Comparison of ENCODE assay signal across 8 cellular contexts in the genomic region with DNA sequence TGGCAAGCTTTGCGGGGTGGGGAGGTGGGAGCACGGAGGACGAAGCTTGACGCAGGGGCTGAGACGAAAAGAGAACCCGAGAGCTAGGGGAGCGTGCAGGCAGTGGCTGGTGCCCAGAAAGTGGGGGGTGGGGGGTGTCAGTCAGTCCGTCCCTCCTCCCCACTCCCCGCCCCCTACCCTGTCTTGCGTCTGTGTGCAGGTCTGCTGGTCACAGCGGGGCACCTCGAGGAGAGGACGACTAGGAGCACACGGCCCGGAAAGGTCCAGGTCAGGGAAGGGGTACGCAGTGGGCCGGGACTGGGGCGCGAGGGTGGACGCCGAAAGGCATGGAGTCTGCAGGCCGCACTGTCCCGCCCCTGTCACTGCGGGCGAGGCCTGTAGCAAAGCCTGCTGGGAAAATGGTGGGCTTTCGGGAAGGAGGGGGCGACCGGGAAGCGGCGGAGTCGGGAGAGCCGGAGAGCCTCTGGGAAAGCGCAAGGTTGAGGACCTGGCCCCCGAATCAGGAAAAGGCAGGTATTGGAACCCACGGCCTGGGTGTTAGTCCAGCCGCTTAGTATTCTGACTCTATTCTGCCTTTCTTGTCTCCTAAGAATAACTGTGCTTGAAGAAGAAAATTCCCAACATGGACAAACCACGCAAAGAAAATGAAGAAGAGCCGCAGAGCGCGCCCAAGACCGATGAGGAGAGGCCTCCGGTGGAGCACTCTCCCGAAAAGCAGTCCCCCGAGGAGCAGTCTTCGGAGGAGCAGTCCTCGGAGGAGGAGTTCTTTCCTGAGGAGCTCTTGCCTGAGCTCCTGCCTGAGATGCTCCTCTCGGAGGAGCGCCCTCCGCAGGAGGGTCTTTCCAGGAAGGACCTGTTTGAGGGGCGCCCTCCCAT. TPM values are rescaled to one million over a fixed set of nuclear protein-coding genes. Genes with fewer than 3 reads are reported as not detected.
A peak's percentile ranks its signal among the peaks of the same experiment; 100 is the strongest.
DNase-seq lines count a peak whose midpoint lies in the region; ATAC-seq and TF ChIP-seq lines count a peak whose summit lies in the region.

No MANE protein-coding gene starts in this region.

- no peaks in the 10 kb centered on the region for H4K20me1 ChIP-seq in IMR-90 (ENCODE audit: insufficient read depth, low read length)

- H3K4me1 ChIP-seq in IMR-90 (ENCODE audit: control insufficient read depth, insufficient read depth, low read length) (no peaks in the 10 kb centered on the region), prostate gland (replicated peaks) (no peaks in the 10 kb centered on the region)

- H3K27me3 ChIP-seq in BJ (ENCODE audit: control insufficient read depth, insufficient read depth, low read length) (no peaks in the 10 kb centered on the region), IMR-90 (ENCODE audit: control insufficient read depth, insufficient read depth, low read length) (no peaks in the 10 kb centered on the region), prostate gland (replicated peaks; ENCODE audit: insufficient read depth) (no peaks in the 10 kb centered on the region)

- peaks cover 3% of the 10 kb centered on the region; the same call in 1 of the 2 replicates for H3K9me1 ChIP-seq in IMR-90 (ENCODE audit: insufficient read depth, low read length)

- H3K9me3 ChIP-seq in IMR-90 (ENCODE audit: control insufficient read depth, insufficient read depth, low read length) (no peaks in the 10 kb centered on the region), prostate gland (no peaks in the 10 kb centered on the region)

- peak overlapping the region; percentile 92 for H2AFZ ChIP-seq in IMR-90 (replicated peaks; ENCODE audit: low read length, poor library complexity)

- H3K79me1 ChIP-seq in IMR-90 (ENCODE audit: low read depth in 1 of 2, low read length in 2 of 2): peaks cover 0 to 9% of the 10 kb centered on the region in 2 experiments; a peak in 1 of 4 replicates

- H2AK5ac ChIP-seq in IMR-90 (ENCODE audit: low read depth, low read length): peak overlapping the region; percentile 86; the same call in 1 of the 2 replicates

- H4K8ac ChIP-seq in IMR-90 (ENCODE audit: low read depth in 2 of 2, low read length in 2 of 2): peak overlapping the region; percentile 86 to 91

- peak overlapping the region; percentile 68 for H2BK120ac ChIP-seq in IMR-90 (ENCODE audit: low read depth, low read length)

- H3K23ac ChIP-seq in IMR-90 (ENCODE audit: low read depth, low read length): peak overlapping the region; percentile 85; the same call in 1 of the 2 replicates

- peak; percentile 46 for ATAC-seq in GM19351 (IDR thresholded peaks at IDR 0.05; ENCODE audit: unreplicated experiment)
- ATAC-seq in IMR-90 (ENCODE audit: low read depth): peak; percentile 87

- intact Hi-C loops in IMR-90 (cut with micrococcal nuclease) (loop anchor here (2.0 to 10.0 kb wide), 4 partner anchors 48 to 92 kb away; a partner anchor contains a TSS), prostate gland (cut with DNase I) (loop anchor here (2.0 to 5.0 kb wide), 2 partner anchors 58 to 95 kb away; a partner anchor contains a TSS)

- peak overlapping the region; percentile 60 for H4K5ac ChIP-seq in IMR-90 (ENCODE audit: low read depth, low read length)

- peak overlapping the region; percentile 77 for H2AK9ac ChIP-seq in IMR-90 (replicated peaks; ENCODE audit: low read depth, low read length, poor library complexity)

- no peak for DNase-seq in BJ (ENCODE audit: low read depth)
- peak; percentile 67 for DNase-seq in IMR-90
- peak; percentile 60 for DNase-seq in RPMI7951 (ENCODE audit: low read depth)
- DNase-seq in astrocyte of the hippocampus (ENCODE audit: low read depth, low spot score): peak; percentile 78
- peak; percentile 54 to 72 for DNase-seq in hippocampal formation (lab: John Stamatoyannopoulos, UW)
- peak; percentile 57 for DNase-seq in prostate gland (ENCODE audit: low spot score)
- no peak for DNase-seq in NCI-H774 (lab: John Stamatoyannopoulos, UW)

- CTCF ChIA-PET in BJ (lab: Yijun Ruan, JAX): interaction anchor here (1.0 to 1.7 kb wide), 7 partner anchors 9 to 95 kb away, joined by 3 to 6 read pairs (median 3); no protein-coding TSS in a partner anchor
- CTCF ChIA-PET in IMR-90 (lab: Yijun Ruan, JAX): interaction anchor here (0.7 to 1.5 kb wide), 6 partner anchors 9 to 41 kb away, joined by 3 to 6 read pairs (median 5); no protein-coding TSS in a partner anchor

- no TSS peak for BruUV-seq in IMR-90 (replicated peaks; lab: Mats Ljungman, UMichigan)

- H2BK15ac ChIP-seq in IMR-90 (ENCODE audit: low read depth, low read length): no peak overlapping the region

- H3K4me3 ChIP-seq in BJ (ENCODE audit: low read depth, low read length) (peak overlapping the region; percentile 54), IMR-90 (ENCODE audit: insufficient read depth, low read depth, low read length) (peak overlapping the region; percentile 81), prostate gland (peak overlapping the region; percentile 48 to 52)

- H4K91ac ChIP-seq in IMR-90 (ENCODE audit: insufficient read depth, low read depth, low read length): peak overlapping the region; percentile 86

- H3K36me3 ChIP-seq in BJ (ENCODE audit: control insufficient read depth, insufficient read depth, low read length) (no peaks in the 10 kb centered on the region), IMR-90 (ENCODE audit: control insufficient read depth, insufficient read depth, low read length) (no peaks in the 10 kb centered on the region), prostate gland (no peaks in the 10 kb centered on the region)

- peak overlapping the region; percentile 84 for H3K4me2 ChIP-seq in IMR-90 (ENCODE audit: low read depth, low read length)

- 17% methylated on average over 9 of the region's 50 CpGs; no CpG with 5 or more reads in 1 of the 2 experiments for WGBS in IMR-90 (ENCODE audit: extremely low coverage in 2 of 2, insufficient read length in 1 of 2), 2 experiments
- under 1% methylated on average over 40 of the region's 50 CpGs for WGBS in prostate gland

- H3K18ac ChIP-seq in IMR-90 (ENCODE audit: low read depth, low read length): peak overlapping the region; percentile 79

- peak overlapping the region; percentile 86 for H3K14ac ChIP-seq in IMR-90 (replicated peaks; ENCODE audit: low read depth, low read length)

- dilution Hi-C loops in IMR-90 (cut with HindIII; ENCODE audit: low sequenced_read_pairs, unreplicated experiment): no loop called here

- peak overlapping the region; percentile 89 for H3K9ac ChIP-seq in IMR-90 (ENCODE audit: low read depth, low read length)

- in situ Hi-C loops in IMR-90 (cut with MboI; ENCODE audit: low sequenced_read_pairs): no loop called here

- H3K27ac ChIP-seq in IMR-90 (ENCODE audit: insufficient read depth, low read length) (peak overlapping the region; percentile 98), prostate gland (peak overlapping the region; percentile 94 to 95)

- TF ChIP-seq POLR2A in IMR-90 (IDR thresholded peaks at IDR 0.05; ENCODE audit: low read depth, low read length) (no peak), prostate gland (IDR thresholded peaks at IDR 0.05) (peak; percentile 45)

- no peak overlapping the region for H2BK20ac ChIP-seq in IMR-90 (ENCODE audit: low read depth, low read length)

- peak overlapping the region; percentile 84 for H3K56ac ChIP-seq in IMR-90 (ENCODE audit: extremely low read depth, insufficient read depth, low read length)

- peak overlapping the region; percentile 92 for H2BK5ac ChIP-seq in IMR-90 (ENCODE audit: low read depth, low read length, poor library complexity, severe bottlenecking)

- TF ChIP-seq RAD21 in IMR-90 (IDR thresholded peaks at IDR 0.05; ENCODE audit: low read length): peak; percentile 34; the same call in 1 of the 2 replicates

- H3K4ac ChIP-seq in IMR-90 (ENCODE audit: low read depth, low read length): peak overlapping the region; percentile 89

- peak; percentile 72 for TF ChIP-seq CTCF in BJ (IDR thresholded peaks at IDR 0.05; ENCODE audit: insufficient read depth, low read depth, low read length)
- peak; percentile 62 for TF ChIP-seq CTCF in IMR-90 (conservative IDR thresholded peaks at IDR 0.05; ENCODE audit: low read depth, low read length)
- peak in 3 of 4 experiments; percentile 15 to 52 (median 49) for TF ChIP-seq CTCF in prostate gland (IDR thresholded peaks at IDR 0.05)

- POLR2A ChIA-PET in BJ (lab: Charles Lee) (interaction anchor here (0.5 to 0.8 kb wide), 3 partner anchors 14 to 96 kb away, joined by 3 to 4 read pairs (median 4); no protein-coding TSS in a partner anchor), IMR-90 (lab: Charles Lee; ENCODE audit: unreplicated experiment) (interaction anchor here (0.6 to 0.8 kb wide), 2 partner anchors 42 to 124 kb away, joined by 3 to 9 read pairs; no protein-coding TSS in a partner anchor)

RNA-seq across cellular contexts. Expression of a gene that starts 0.8 kb away (rescaled TPM):
- polyA plus RNA-seq in BJ (2011; rRNA removed) (30.9 and 44.5 TPM in 2 replicates), IMR-90 (2012; rRNA removed) (18.8 and 21.8 TPM in 2 replicates)
- 3.5 TPM in 2 replicates for polyA minus RNA-seq in BJ (2011; rRNA and poly(A)+ RNA removed)
- total RNA-seq in IMR-90 (2012; rRNA removed) (9.1 and 15.0 TPM in 2 replicates), prostate gland (10 to 100 TPM; 78.1 to 94.0 TPM)
- polyA plus RNA-seq in IMR-90 (2012; cell fraction: cytosol; rRNA removed): 8.8 and 11.6 TPM in 2 replicates
- 7.4 and 22.6 TPM in 2 replicates for polyA plus RNA-seq in IMR-90 (2012; cell fraction: nucleus; rRNA removed; ENCODE audit: low replicate concordance)
- 25.8 and 28.5 TPM in 2 replicates for total RNA-seq in RPMI7951 (2014; rRNA removed; shearing (Covaris generic))

RNA-seq across cellular contexts. Expression of a gene that starts 21.8 kb away (rescaled TPM):
- polyA plus RNA-seq in BJ (2011; rRNA removed): 20.4 and 35.2 TPM in 2 replicates
- 7.0 and 9.2 TPM in 2 replicates for polyA minus RNA-seq in BJ (2011; rRNA and poly(A)+ RNA removed)
- total RNA-seq in IMR-90 (2012; rRNA removed): 3.2 and 13.1 TPM in 2 replicates
- polyA plus RNA-seq in IMR-90 (2012; rRNA removed): 21.9 and 24.2 TPM in 2 replicates
- polyA plus RNA-seq in IMR-90 (2012; cell fraction: cytosol; rRNA removed): 10.3 and 15.0 TPM in 2 replicates
- 1.8 and 7.0 TPM in 2 replicates for polyA plus RNA-seq in IMR-90 (2012; cell fraction: nucleus; rRNA removed; ENCODE audit: low replicate concordance)
- total RNA-seq in RPMI7951 (2014; rRNA removed; shearing (Covaris generic)): 17.8 and 18.0 TPM in 2 replicates
- 10 to 100 TPM; 75.5 to 92.0 TPM for total RNA-seq in prostate gland

RNA-seq across cellular contexts. Expression of a gene that starts 44.2 kb away (rescaled TPM):
- polyA plus RNA-seq in BJ (2011; rRNA removed) (28.6 and 44.1 TPM in 2 replicates), IMR-90 (2012; rRNA removed) (27.3 and 31.9 TPM in 2 replicates)
- 9.5 and 10.9 TPM in 2 replicates for polyA minus RNA-seq in BJ (2011; rRNA and poly(A)+ RNA removed)
- total RNA-seq in IMR-90 (2012; rRNA removed) (11.1 and 16.7 TPM in 2 replicates), prostate gland (100 to 1,000 TPM; 127 to 182 TPM)
- 8.5 and 18.2 TPM in 2 replicates for polyA plus RNA-seq in IMR-90 (2012; cell fraction: cytosol; rRNA removed)
- polyA plus RNA-seq in IMR-90 (2012; cell fraction: nucleus; rRNA removed; ENCODE audit: low replicate concordance): 7.3 and 25.4 TPM in 2 replicates
- total RNA-seq in RPMI7951 (2014; rRNA removed; shearing (Covaris generic)): 32.1 and 38.1 TPM in 2 replicates

RNA-seq across cellular contexts. Expression of a gene that starts 57.0 kb away (rescaled TPM):
- polyA plus RNA-seq in BJ (2011; rRNA removed): 479 and 701 TPM in 2 replicates
- polyA minus RNA-seq in BJ (2011; rRNA and poly(A)+ RNA removed): 139 and 192 TPM in 2 replicates
- 1,218 and 1,398 TPM in 2 replicates for total RNA-seq in IMR-90 (2012; rRNA removed)
- polyA plus RNA-seq in IMR-90 (2012; rRNA removed): 501 and 795 TPM in 2 replicates
- 175 and 256 TPM in 2 replicates for polyA plus RNA-seq in IMR-90 (2012; cell fraction: cytosol; rRNA removed)
- 60.4 and 480 TPM in 2 replicates for polyA plus RNA-seq in IMR-90 (2012; cell fraction: nucleus; rRNA removed; ENCODE audit: low replicate concordance)
- total RNA-seq in RPMI7951 (2014; rRNA removed; shearing (Covaris generic)): 402 and 542 TPM in 2 replicates
- total RNA-seq in prostate gland: 100 to 1,000 TPM; 287 to 313 TPM

Comparison
In these comparisons a context has a peak if more than half of its experiments do, and no peak if none do; other contexts are left out.
1. DNase-seq: peak in IMR-90 (single experiment), RPMI7951 (single experiment), astrocyte of the hippocampus (single experiment), hippocampal formation (2 of 2) and prostate gland (single experiment); none in BJ (single experiment) and NCI-H774 (single experiment).
2. Peak in every context shown above with its lines, with median percentiles within 50 percentile points of each other: H3K4me3 ChIP-seq and CTCF ChIP-seq.